Comparison of ENCODE assay signal across 5 cellular contexts in genomic region chrY:25630383-25631112, GRCh38. TPM values are rescaled to one million over a fixed set of nuclear protein-coding genes. Genes with fewer than 3 reads are reported as not detected.
"Had no signal": no experiment of that assay in that cellular context is flagged by ENCODE, and none has a peak within 500 bp of the region (broad histone marks: within the 10 kb centered on the region; RNA-seq: fewer than 3 reads in every experiment).

No MANE protein-coding gene starts in this region.

RNA-seq across cellular contexts. Expression of gene CDY1, which starts 8.6 kb away (rescaled TPM):
- total RNA-seq: GM23338, H1, H9, HT-29, IMR-90 had no signal
